In the genomic region with DNA sequence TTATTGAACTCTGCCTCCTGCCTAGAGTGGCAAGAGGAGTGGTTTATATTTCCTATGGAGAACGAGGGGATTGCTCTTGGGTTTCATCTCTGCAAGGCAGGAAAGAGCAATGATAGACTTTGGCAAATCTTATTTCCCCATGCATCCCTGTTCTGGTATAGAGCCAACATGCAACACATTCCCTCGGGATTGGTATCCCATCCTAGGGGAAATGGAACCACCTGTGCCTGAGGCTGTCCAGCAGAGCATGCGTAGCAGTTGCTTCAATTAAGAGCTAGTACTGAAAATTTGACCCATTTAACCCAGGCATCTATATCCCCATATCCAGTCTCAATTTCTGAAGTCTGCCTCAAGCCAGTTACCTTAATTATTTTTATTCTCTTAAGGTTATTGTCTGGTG, we compare ENCODE assay signal across 31 cellular contexts.
A peak's percentile ranks its signal among the peaks of the same experiment; 100 is the strongest.
DNase-seq lines count a peak whose midpoint lies in the region; ATAC-seq, FAIRE-seq and TF ChIP-seq lines count a peak whose summit lies in the region.
"Had no signal": no experiment of that assay in that cellular context is flagged by ENCODE, and none has a peak within 500 bp of the region (broad histone marks: within the 10 kb centered on the region; RNA-seq: fewer than 3 reads in every experiment).

No MANE protein-coding gene starts in this region.

- H3K27ac ChIP-seq in SJCRH30 = peak overlapping the region; percentile 15; the same call in 1 of the 2 replicates
- H3K27ac ChIP-seq in sigmoid colon = no peak overlapping the region
- H3K27ac ChIP-seq: 22Rv1; A549; BLaER1; BLaER1 treated with 17β-estradiol and CSF1 and Interleukin-3, amounts not matched to agents 10 nM and 100 nM; C4-2B had no signal

- H3K27me3 ChIP-seq in SJCRH30 (no peaks in the 10 kb centered on the region), bronchial epithelial cell (ENCODE audit: control insufficient read depth, insufficient read depth, low read length) (peaks cover 2% of the 10 kb centered on the region), sigmoid colon (no peaks in the 10 kb centered on the region)
- H3K27me3 ChIP-seq: BE2C; BLaER1; BLaER1 treated with 17β-estradiol and CSF1 and Interleukin-3, amounts not matched to agents 10 nM and 100 nM had no signal

- no peak for TF ChIP-seq EP300 in sigmoid colon (IDR thresholded peaks at IDR 0.05)

- no peak for TF ChIP-seq CTCF in bronchial epithelial cell (IDR thresholded peaks at IDR 0.05; ENCODE audit: insufficient read depth, low read length, severe bottlenecking)
- no peak for TF ChIP-seq CTCF in sigmoid colon (IDR thresholded peaks at IDR 0.05)

- peaks cover 22% of the 10 kb centered on the region for H3K4me1 ChIP-seq in SJCRH30
- H3K4me1 ChIP-seq in sigmoid colon = no peaks in the 10 kb centered on the region
- H3K4me1 ChIP-seq: A549, BE2C, BLaER1, Caco-2 had no signal

- ATAC-seq in HG03469 (IDR thresholded peaks at IDR 0.05; ENCODE audit: unreplicated experiment) = no peak
- ATAC-seq: A549; CD8-positive, alpha-beta T cell had no signal

- no peaks in the 10 kb centered on the region for H3K36me3 ChIP-seq in SJCRH30
- no peaks in the 10 kb centered on the region for H3K36me3 ChIP-seq in bronchial epithelial cell (ENCODE audit: control insufficient read depth, insufficient read depth, low read length)
- H3K36me3 ChIP-seq in sigmoid colon = no peaks in the 10 kb centered on the region
- H3K36me3 ChIP-seq: BE2C; BLaER1; BLaER1 treated with 17β-estradiol and CSF1 and Interleukin-3, amounts not matched to agents 10 nM and 100 nM had no signal

- H3K4me3 ChIP-seq in SJCRH30 (no peak overlapping the region), bronchial epithelial cell (ENCODE audit: low read depth, low read length) (no peak overlapping the region), sigmoid colon (no peak overlapping the region)
- H3K4me3 ChIP-seq: A549; BLaER1; BLaER1 treated with 17β-estradiol and CSF1 and Interleukin-3, amounts not matched to agents 10 nM and 100 nM had no signal

- H3K9me3 ChIP-seq in SJCRH30 (replicated peaks) = peaks cover 17% of the 10 kb centered on the region
- H3K9me3 ChIP-seq in sigmoid colon = no peaks in the 10 kb centered on the region
- H3K9me3 ChIP-seq: A549, BE2C, BLaER1 had no signal

- no peak for TF ChIP-seq POLR2A in sigmoid colon (IDR thresholded peaks at IDR 0.05)

- WGBS in sigmoid colon, 2 donors = 60 to 80% methylated on average over 3 of the region's 3 CpGs

- FAIRE-seq in bronchial epithelial cell (lab: Jason Lieb, UNC) = peak; percentile 36
- FAIRE-seq: A204.1, A549, D721Med had no signal

- DNase-seq in SJCRH30 (peak; percentile 57 to 72), bronchial epithelial cell (ENCODE audit: low read depth) (no peak), sigmoid colon (no peak)
- DNase-seq: 8988T; ACHN; AML-193; BE2C; C1 segment of cervical spinal cord; Caco-2; Calu3; CD4-positive, alpha-beta memory T cell; CD4-positive, alpha-beta T cell; CD4-positive, CD25-positive, alpha-beta regulatory T cell; CD8-positive, alpha-beta memory T cell; CD8-positive, alpha-beta T cell; COR-L47; DMS 273 treated with DMSO at 0.1 percent for 48 hours; DMS153; DMS53; DMS79; DMS79 treated with DMSO at 0.1 percent for 48 hours; DND-41; EL had no signal

- intact Hi-C loops in sigmoid colon (cut with DNase I) = no loop called here

Comparison
In these comparisons a context has a peak if more than half of its experiments do, and no peak if none do; other contexts are left out.
1. DNase-seq: peak in SJCRH30 (2 of 2); none in bronchial epithelial cell (single experiment) and sigmoid colon (single experiment).